14 cellular contexts compared by ENCODE assay signal in the genomic region with DNA sequence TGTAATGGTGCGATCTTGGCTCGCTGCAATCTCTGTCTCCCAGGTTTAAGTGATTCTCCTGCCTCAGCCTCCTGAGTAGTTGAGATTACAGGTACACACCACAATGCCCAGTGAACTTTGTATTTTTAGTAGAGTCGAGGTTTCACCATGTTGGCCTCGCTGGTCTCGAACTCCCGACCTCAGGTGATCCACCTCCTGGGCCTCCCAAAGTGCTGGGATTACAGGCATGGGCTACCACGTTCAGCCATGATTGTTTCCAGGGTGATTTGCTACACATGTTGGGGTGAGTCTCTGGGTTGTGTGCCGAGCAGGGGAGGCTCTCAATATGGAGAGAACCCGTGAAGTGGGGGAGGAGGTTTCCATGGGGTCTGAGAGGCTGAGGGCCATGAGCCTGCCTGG. TPM values are rescaled to one million over a fixed set of nuclear protein-coding genes. Genes with fewer than 3 reads are reported as not detected.
DNase-seq lines count a peak whose midpoint lies in the region; ATAC-seq and TF ChIP-seq lines count a peak whose summit lies in the region.
"Had no signal": no experiment of that assay in that cellular context is flagged by ENCODE, and none has a peak within 500 bp of the region (broad histone marks: within the 10 kb centered on the region; RNA-seq: fewer than 3 reads in every experiment).

No MANE protein-coding gene starts in this region.

- H3K27me3 ChIP-seq in BLaER1: no peaks in the 10 kb centered on the region
- H3K27me3 ChIP-seq in GM06990 (replicated peaks; ENCODE audit: control insufficient read depth, insufficient read depth, low read length): no peaks in the 10 kb centered on the region
- H3K27me3 ChIP-seq in mononuclear cell (ENCODE audit: insufficient read depth, low read length): no peaks in the 10 kb centered on the region

- peak overlapping the region; percentile 93 to 100 for H3K4me3 Mint-ChIP-seq in activated T-cell treated with anti-CD3 and anti-CD28 coated beads, Interleukin-2, amount 50 U/mL, for 72 hours

- peaks cover 23 to 50% of the 10 kb centered on the region in 2 donors for H3K36me3 Mint-ChIP-seq in activated T-cell treated with anti-CD3 and anti-CD28 coated beads, Interleukin-2, amount 50 U/mL, for 72 hours (ENCODE audit: insufficient read depth in 2 of 2)

- H3K9ac ChIP-seq in BLaER1: peak overlapping the region; percentile 96

- peak overlapping the region; percentile 95 for H3K4me2 ChIP-seq in BLaER1

- ATAC-seq in activated T-cell treated with anti-CD3 and anti-CD28 coated beads, Interleukin-2, amount 50 U/mL, for 72 hours (replicated peaks in 1 of 2): no peak
- no peak for ATAC-seq in HG03095 (IDR thresholded peaks at IDR 0.05; ENCODE audit: unreplicated experiment)
- no peak for ATAC-seq in HG02852 (IDR thresholded peaks at IDR 0.05; ENCODE audit: unreplicated experiment)

- peaks cover 9% of the 10 kb centered on the region; the same call in 1 of the 2 replicates for H4K20me1 ChIP-seq in BLaER1

- H3K4me1 Mint-ChIP-seq in activated T-cell treated with anti-CD3 and anti-CD28 coated beads, Interleukin-2, amount 50 U/mL, for 72 hours (ENCODE audit: low read depth): peaks cover 79% of the 10 kb centered on the region

- no peak for DNase-seq in GM06990 (ENCODE audit: extremely low read depth, insufficient read length)
- DNase-seq in activated T-cell treated with anti-CD3 and anti-CD28 coated beads, Interleukin-2, amount 50 U/mL, for 72 hours: no peak
- DNase-seq in KBM-7: no peak
- no peak for DNase-seq in stimulated activated CD4-positive, alpha-beta T cell treated with anti-CD3 and anti-CD28 coated beads, Interleukin-2, amount 100 ng/mL, for 48 hours
- DNase-seq: adrenal gland, cortex of kidney, Karpas-422, NCI-H2029 treated with DMSO at 0.1 percent for 48 hours, NCI-H774, SJCRH30 had no signal

- TF ChIP-seq CTCF in GM06990 (IDR thresholded peaks at IDR 0.05; ENCODE audit: insufficient read depth, low read length, poor library complexity, severe bottlenecking): no peak

- peak overlapping the region; percentile 96 for H3K27ac ChIP-seq in BLaER1
- H3K27ac ChIP-seq: adrenal gland, SJCRH30 had no signal

- peak overlapping the region; percentile 86 for H3K4me3 ChIP-seq in BLaER1
- H3K4me3 ChIP-seq in GM06990 (replicated peaks; ENCODE audit: low read depth, low read length): peak overlapping the region; percentile 64
- H3K4me3 ChIP-seq in mononuclear cell (ENCODE audit: low read length): peak overlapping the region; percentile 93
- H3K4me3 ChIP-seq: SJCRH30 had no signal

- in situ Hi-C loops in KBM-7 (cut with MboI; ENCODE audit: low pct_unique_long_range_greater_than_20kb, low sequenced_read_pairs): no loop called here

- no peaks in the 10 kb centered on the region for H3K27me3 Mint-ChIP-seq in activated T-cell treated with anti-CD3 and anti-CD28 coated beads, Interleukin-2, amount 50 U/mL, for 72 hours (ENCODE audit: low read depth)

- peaks cover 21% of the 10 kb centered on the region; the same call in 1 of the 2 replicates for H3K36me3 ChIP-seq in BLaER1
- 0 out of 2 replicates have a peak, but pooled peaks cover 1% of the 10 kb centered on the region for H3K36me3 ChIP-seq in GM06990 (ENCODE audit: control insufficient read depth, insufficient read depth, low read length)
- H3K36me3 ChIP-seq: adrenal gland, SJCRH30 had no signal

- H3K4me1 ChIP-seq in BLaER1 (peaks cover 54% of the 10 kb centered on the region), mononuclear cell (ENCODE audit: insufficient read depth, low read length) (peaks cover 81% of the 10 kb centered on the region)
- H3K4me1 ChIP-seq: adrenal gland had no signal

- no peaks in the 10 kb centered on the region for H3K9me3 Mint-ChIP-seq in activated T-cell treated with anti-CD3 and anti-CD28 coated beads, Interleukin-2, amount 50 U/mL, for 72 hours

- H3K9me3 ChIP-seq in BLaER1 (no peaks in the 10 kb centered on the region), mononuclear cell (ENCODE audit: low read depth, low read length) (no peaks in the 10 kb centered on the region)

- H3K27ac Mint-ChIP-seq in activated T-cell treated with anti-CD3 and anti-CD28 coated beads, Interleukin-2, amount 50 U/mL, for 72 hours: peak overlapping the region; percentile 99

RNA-seq across cellular contexts. Expression of a gene that starts 24.8 kb away (rescaled TPM):
- 10 to 100 TPM; 38.4 to 41.7 TPM for total RNA-seq in activated T-cell treated with anti-CD3 and anti-CD28 coated beads, Interleukin-2, amount 50 U/mL, for 72 hours
- total RNA-seq in mononuclear cell: 3.9 TPM
